In genomic region chr13:67754016-67754415, GRCh38 we compare ENCODE assay signal across 23 cellular contexts.
A peak's percentile ranks its signal among the peaks of the same experiment; 100 is the strongest.
DNase-seq lines count a peak whose midpoint lies in the region; ATAC-seq lines count a peak whose summit lies in the region.
"Had no signal": no experiment of that assay in that cellular context is flagged by ENCODE, and none has a peak within 500 bp of the region (broad histone marks: within the 10 kb centered on the region; RNA-seq: fewer than 3 reads in every experiment).

No MANE protein-coding gene starts in this region.

- no peak overlapping the region for H3K4ac ChIP-seq in mesendoderm (ENCODE audit: low read depth, low read length)

- no peak overlapping the region for H3K9ac ChIP-seq in mesendoderm (ENCODE audit: low read length)
- H3K9ac ChIP-seq: BLaER1 had no signal

- peaks cover 6% of the 10 kb centered on the region for H3K4me1 ChIP-seq in mesendoderm (ENCODE audit: control insufficient read depth, low read depth, low read length)
- H3K4me1 ChIP-seq in neuron (ENCODE audit: insufficient read depth, low read length), result peaks cover 13% of the 10 kb centered on the region
- H3K4me1 ChIP-seq: BE2C, BLaER1 had no signal

- H4K8ac ChIP-seq in mesendoderm (ENCODE audit: low read depth, low read length), result no peak overlapping the region

- peak overlapping the region; percentile 49 for H2AFZ ChIP-seq in neuron (ENCODE audit: low read depth, low read length)

- no peaks in the 10 kb centered on the region for H3K36me3 ChIP-seq in mesendoderm (ENCODE audit: control insufficient read depth, insufficient read depth, low read length)
- H3K36me3 ChIP-seq in neuron (ENCODE audit: insufficient read depth, low read length), result no peaks in the 10 kb centered on the region
- H3K36me3 ChIP-seq: BE2C, BLaER1 had no signal

- H3K4me3 ChIP-seq in mesendoderm (ENCODE audit: low read length), result no peak overlapping the region
- no peak overlapping the region for H3K4me3 ChIP-seq in neuron (ENCODE audit: low read length)
- H3K4me3 ChIP-seq: BLaER1, GM12878 had no signal

- ATAC-seq in HG03280 (IDR thresholded peaks at IDR 0.05; ENCODE audit: unreplicated experiment) (no peak), HG02840 (IDR thresholded peaks at IDR 0.05; ENCODE audit: low FRiP score, unreplicated experiment) (no peak)
- ATAC-seq: GM12878 had no signal

- no peak overlapping the region for H2BK120ac ChIP-seq in mesendoderm (ENCODE audit: low read depth, low read length)

- H3K56ac ChIP-seq in mesendoderm (ENCODE audit: low read length), result no peak overlapping the region

- H3K79me2 ChIP-seq in mesendoderm (ENCODE audit: control insufficient read depth, insufficient read depth, low read length), result no peaks in the 10 kb centered on the region

- H3K27ac ChIP-seq in mesendoderm (ENCODE audit: low read depth, low read length), result no peak overlapping the region
- H3K27ac ChIP-seq: BLaER1 had no signal

- no peak overlapping the region for H3K4me2 ChIP-seq in mesendoderm (ENCODE audit: low read length)
- H3K4me2 ChIP-seq: BLaER1 had no signal

- H3K23ac ChIP-seq in mesendoderm (ENCODE audit: low read length), result no peak overlapping the region

- H2BK5ac ChIP-seq in mesendoderm (ENCODE audit: low read length), result peak overlapping the region; percentile 3

- no peak overlapping the region for H4K5ac ChIP-seq in mesendoderm (ENCODE audit: low read length)

- H3K27me3 ChIP-seq in mesendoderm (ENCODE audit: insufficient read depth, low read length, poor library complexity) (no peaks in the 10 kb centered on the region), neuron (ENCODE audit: insufficient read depth, low read length) (no peaks in the 10 kb centered on the region)
- H3K27me3 ChIP-seq: BE2C, BLaER1 had no signal

- H3K9me3 ChIP-seq in neuron (ENCODE audit: low read length), result no peaks in the 10 kb centered on the region
- H3K9me3 ChIP-seq: BE2C had no signal

- no peak overlapping the region for H3K18ac ChIP-seq in mesendoderm (ENCODE audit: low read length)

- H2BK15ac ChIP-seq in mesendoderm (replicated peaks; ENCODE audit: low read depth), result no peak overlapping the region

- no peak for DNase-seq in mesendoderm
- DNase-seq in retina, result peak; percentile 42
- no peak for DNase-seq in SHP77 treated with DMSO at 0.1 percent for 48 hours (lab: John Stamatoyannopoulos, UW)
- DNase-seq: 8988T; ACHN; BE2C; C1 segment of cervical spinal cord; CD4-positive, alpha-beta memory T cell; CD4-positive, CD25-positive, alpha-beta regulatory T cell; CD8-positive, alpha-beta memory T cell; COR-L47; DMS 273 treated with DMSO at 0.1 percent for 48 hours; DMS153; DMS53; DMS79; DND-41; EL; GDM1 had no signal

- no peak overlapping the region for H2AK5ac ChIP-seq in mesendoderm (ENCODE audit: low read length)

- H3K79me1 ChIP-seq in mesendoderm (ENCODE audit: low read length), result no peaks in the 10 kb centered on the region
